30 cellular contexts compared by ENCODE assay signal in the genomic region with DNA sequence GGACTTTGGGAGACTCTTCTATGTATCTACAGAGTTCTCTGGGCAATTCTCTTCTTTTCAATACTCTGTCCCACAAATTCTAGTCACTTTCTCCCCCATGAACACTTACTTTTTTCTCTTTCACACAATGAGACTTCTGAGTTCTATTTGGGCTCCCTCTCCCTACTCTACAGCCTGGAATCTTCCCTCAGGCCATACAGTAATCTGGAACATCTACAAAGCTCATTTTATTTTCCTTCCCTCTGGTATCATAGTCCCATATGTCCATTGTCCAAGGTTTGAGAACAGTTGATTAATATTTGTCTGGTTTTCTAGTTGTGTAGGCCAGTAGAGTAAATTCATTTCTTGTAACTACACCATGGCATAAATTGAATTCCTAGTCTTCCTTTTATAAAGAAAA.
"Had no signal": no experiment of that assay in that cellular context is flagged by ENCODE, and none has a peak within 500 bp of the region (broad histone marks: within the 10 kb centered on the region; RNA-seq: fewer than 3 reads in every experiment).

No MANE protein-coding gene starts in this region.

- H3K9me3 ChIP-seq: ascending aorta had no signal

- H3K4me3 Mint-ChIP-seq: activated B cell treated with CpG ODN at 0.5 μM for 24 hours; activated CD4-positive, alpha-beta memory T cell treated with anti-CD3 and anti-CD28 coated beads for 36 hours; activated CD4-positive, alpha-beta T cell treated with anti-CD3 and anti-CD28 coated beads, Interleukin-2, amount 10 ng/mL, durations not matched to agents 24 days and 14 days; activated CD8-positive, alpha-beta T cell treated with anti-CD3 and anti-CD28 coated beads for 36 hours; activated naive CD4-positive, alpha-beta T cell treated with anti-CD3 and anti-CD28 coated beads, Interleukin-2, amount 50 U/mL, for 24 hours; activated naive CD8-positive, alpha-beta T cell; activated naive CD8-positive, alpha-beta T cell treated with anti-CD3 and anti-CD28 coated beads, Interleukin-2, amount 10 ng/mL, durations not matched to agents 7 days and 5 days; activated naive CD8-positive, alpha-beta T cell treated with anti-CD3 and anti-CD28 coated beads, Interleukin-2, amount 50 U/mL, for 24 hours; activated T-cell treated with anti-CD3 and anti-CD28 coated beads, Interleukin-2, amount 50 U/mL, for 4 hours; activated T-cell treated with anti-CD3 and anti-CD28 coated beads, Interleukin-2, amount 50 U/mL, for 72 hours; brain; T-cell; T-helper 17 cell had no signal

- H3K4me1 ChIP-seq: ascending aorta had no signal

- H3K27me3 Mint-ChIP-seq: activated B cell treated with CpG ODN at 0.5 μM for 24 hours; activated CD4-positive, alpha-beta memory T cell treated with anti-CD3 and anti-CD28 coated beads for 36 hours; activated CD4-positive, alpha-beta T cell treated with anti-CD3 and anti-CD28 coated beads, Interleukin-2, amount 10 ng/mL, durations not matched to agents 24 days and 14 days; activated CD8-positive, alpha-beta T cell treated with anti-CD3 and anti-CD28 coated beads for 36 hours; activated naive CD4-positive, alpha-beta T cell treated with anti-CD3 and anti-CD28 coated beads, Interleukin-2, amount 50 U/mL, for 24 hours; activated naive CD8-positive, alpha-beta T cell; activated naive CD8-positive, alpha-beta T cell treated with anti-CD3 and anti-CD28 coated beads, Interleukin-2, amount 10 ng/mL, durations not matched to agents 7 days and 5 days; activated naive CD8-positive, alpha-beta T cell treated with anti-CD3 and anti-CD28 coated beads, Interleukin-2, amount 50 U/mL, for 24 hours; brain; T-cell; T-helper 17 cell had no signal

- H3K36me3 Mint-ChIP-seq: activated CD4-positive, alpha-beta memory T cell treated with anti-CD3 and anti-CD28 coated beads for 36 hours; activated naive CD8-positive, alpha-beta T cell; activated naive CD8-positive, alpha-beta T cell treated with anti-CD3 and anti-CD28 coated beads, Interleukin-2, amount 10 ng/mL, durations not matched to agents 7 days and 5 days; brain; T-cell had no signal

- FAIRE-seq: TTC549 had no signal

- DNase-seq: activated B cell treated with CpG ODN at 0.5 μM for 24 hours; activated CD4-positive, alpha-beta memory T cell treated with anti-CD3 and anti-CD28 coated beads for 36 hours; activated CD4-positive, alpha-beta T cell treated with anti-CD3 and anti-CD28 coated beads for 4 hours; activated CD4-positive, alpha-beta T cell treated with anti-CD3 and anti-CD28 coated beads, Interleukin-2, amount 10 ng/mL, durations not matched to agents 24 days and 14 days; activated CD4-positive, alpha-beta T cell treated with anti-CD3 and anti-CD28 coated beads, Interleukin-2, amount 50 U/mL, for 1 hour; activated CD4-positive, alpha-beta T cell treated with anti-CD3 and anti-CD28 coated beads, Interleukin-2, amount 50 U/mL, for 4 hours; activated CD4-positive, CD25-positive, alpha-beta regulatory T cell treated with anti-CD3 and anti-CD28 coated beads, Interleukin-2, amount 50 U/mL, for 72 hours; activated CD8-positive, alpha-beta memory T cell treated with anti-CD3 and anti-CD28 coated beads, Interleukin-2, amount 50 U/mL, for 4 hours; activated CD8-positive, alpha-beta T cell treated with anti-CD3 and anti-CD28 coated beads for 36 hours; activated effector memory CD4-positive, alpha-beta T cell treated with Interleukin-2 at 50 U/mL for 16 hours; activated gamma-delta T cell; activated naive CD4-positive, alpha-beta T cell treated with Interleukin-2 at 50 U/mL for 16 hours; activated naive CD8-positive, alpha-beta T cell treated with anti-CD3 and anti-CD28 coated beads, Interleukin-2, amount 10 ng/mL, durations not matched to agents 7 days and 5 days; activated naive CD8-positive, alpha-beta T cell treated with anti-CD3 and anti-CD28 coated beads, Interleukin-2, amount 50 U/mL, for 24 hours; activated T-cell treated with anti-CD3 and anti-CD28 coated beads for 4 hours; activated T-cell treated with anti-CD3 and anti-CD28 coated beads, Interleukin-2, amount 50 U/mL, for 1 hour; activated T-cell treated with anti-CD3 and anti-CD28 coated beads, Interleukin-2, amount 50 U/mL, for 4 hours; activated T-cell treated with anti-CD3 and anti-CD28 coated beads, Interleukin-2, amount 50 U/mL, for 72 hours; amygdala; anterior cingulate cortex; central memory CD4-positive, alpha-beta T cell; T-cell; T-helper 17 cell had no signal

- ATAC-seq: activated CD8-positive, alpha-beta T cell treated with anti-CD3 and anti-CD28 coated beads for 36 hours; activated naive CD8-positive, alpha-beta T cell treated with anti-CD3 and anti-CD28 coated beads, Interleukin-2, amount 50 U/mL, for 24 hours; activated T-cell treated with anti-CD3 and anti-CD28 coated beads, Interleukin-2, amount 50 U/mL, for 4 hours; activated T-cell treated with anti-CD3 and anti-CD28 coated beads, Interleukin-2, amount 50 U/mL, for 72 hours; T-cell; T-helper 17 cell had no signal

- H3K27ac Mint-ChIP-seq: activated B cell treated with CpG ODN at 0.5 μM for 24 hours; activated CD4-positive, alpha-beta memory T cell treated with anti-CD3 and anti-CD28 coated beads for 36 hours; activated CD4-positive, alpha-beta T cell treated with anti-CD3 and anti-CD28 coated beads, Interleukin-2, amount 10 ng/mL, durations not matched to agents 24 days and 14 days; activated CD8-positive, alpha-beta T cell treated with anti-CD3 and anti-CD28 coated beads for 36 hours; activated naive CD4-positive, alpha-beta T cell treated with anti-CD3 and anti-CD28 coated beads, Interleukin-2, amount 50 U/mL, for 24 hours; activated naive CD8-positive, alpha-beta T cell; activated naive CD8-positive, alpha-beta T cell treated with anti-CD3 and anti-CD28 coated beads, Interleukin-2, amount 10 ng/mL, durations not matched to agents 7 days and 5 days; activated naive CD8-positive, alpha-beta T cell treated with anti-CD3 and anti-CD28 coated beads, Interleukin-2, amount 50 U/mL, for 24 hours; activated T-cell treated with anti-CD3 and anti-CD28 coated beads, Interleukin-2, amount 50 U/mL, for 72 hours; activated T-helper 2 cell treated with anti-CD3 and anti-CD28 coated beads, Interferon-gamma antibody, Interleukin-2, Interleukin-4, amounts not matched to agents 10 μg/mL and 5 μg/mL and 100 μg/mL, durations not matched to agents 14 hours and 24 hours and 36 hours; brain; T-cell; T-helper 17 cell had no signal

- H3K4me1 Mint-ChIP-seq: activated B cell treated with CpG ODN at 0.5 μM for 24 hours; activated CD4-positive, alpha-beta T cell treated with anti-CD3 and anti-CD28 coated beads, Interleukin-2, amount 10 ng/mL, durations not matched to agents 24 days and 14 days; activated naive CD4-positive, alpha-beta T cell treated with anti-CD3 and anti-CD28 coated beads, Interleukin-2, amount 50 U/mL, for 24 hours; activated naive CD8-positive, alpha-beta T cell treated with anti-CD3 and anti-CD28 coated beads, Interleukin-2, amount 10 ng/mL, durations not matched to agents 7 days and 5 days; activated naive CD8-positive, alpha-beta T cell treated with anti-CD3 and anti-CD28 coated beads, Interleukin-2, amount 50 U/mL, for 24 hours; brain; T-cell; T-helper 17 cell had no signal

- H3K36me3 ChIP-seq: ascending aorta had no signal

- H3K27me3 ChIP-seq: ascending aorta had no signal

- H3K27ac ChIP-seq: ascending aorta, VCaP had no signal

- H3K4me3 ChIP-seq: ascending aorta had no signal
